8 cellular contexts compared by ENCODE assay signal in genomic region chr5:142981886-142982820, GRCh38.
DNase-seq lines count a peak whose midpoint lies in the region; ATAC-seq, FAIRE-seq and TF ChIP-seq lines count a peak whose summit lies in the region.

No MANE protein-coding gene starts in this region.

- no peak overlapping the region for H3K27ac ChIP-seq in HEK293 (ENCODE audit: extremely low read depth, low read depth, low read length)
- H3K27ac ChIP-seq in esophagus muscularis mucosa (replicated peaks in 1 of 4): peak overlapping the region; percentile 56 to 77 (median 68)
- no peak overlapping the region for H3K27ac ChIP-seq in naive thymus-derived CD4-positive, alpha-beta T cell (ENCODE audit: low read depth, low read length)

- CTCF ChIA-PET in HEK293 (lab: Yijun Ruan, JAX): interaction anchor here (0.6 to 0.7 kb wide), 2 partner anchors 831 to 888 kb away, joined by 3 to 6 read pairs; no protein-coding TSS in a partner anchor
- CTCF ChIA-PET in naive thymus-derived CD4-positive, alpha-beta T cell (lab: Charles Lee): interaction anchor here (0.6 kb wide), 2 partner anchors 24 to 235 kb away, joined by 3 read pairs; no protein-coding TSS in a partner anchor

- POLR2A ChIA-PET in HEK293 (lab: Yijun Ruan, JAX): no interaction called here
- POLR2A ChIA-PET in naive thymus-derived CD4-positive, alpha-beta T cell (lab: Charles Lee): interaction anchor here (0.8 kb wide), 1 partner anchor 422 kb away, joined by 7 read pairs; no protein-coding TSS in a partner anchor

- no peak overlapping the region for H3K4me3 ChIP-seq in HEK293 (ENCODE audit: low read depth, low read length)
- H3K4me3 ChIP-seq in esophagus muscularis mucosa: no peak overlapping the region
- H3K4me3 ChIP-seq in naive thymus-derived CD4-positive, alpha-beta T cell (ENCODE audit: low read length): no peak overlapping the region

- no peak for TF ChIP-seq EP300 in esophagus muscularis mucosa (IDR thresholded peaks at IDR 0.05)

- H3K9me3 ChIP-seq in HEK293 (ENCODE audit: control insufficient read depth, insufficient read depth, low read depth, low read length): no peaks in the 10 kb centered on the region
- no peaks in the 10 kb centered on the region for H3K9me3 ChIP-seq in esophagus muscularis mucosa
- no peaks in the 10 kb centered on the region for H3K9me3 ChIP-seq in naive thymus-derived CD4-positive, alpha-beta T cell (ENCODE audit: control insufficient read depth in 2 of 3, low read length in 3 of 3)

- H3K4me1 ChIP-seq in HEK293 (ENCODE audit: control insufficient read depth, insufficient read depth, low read length) (no peaks in the 10 kb centered on the region), esophagus muscularis mucosa (peaks cover 34 to 41% (median 40%) of the 10 kb centered on the region in 4 donors)
- peaks cover 0 to 62% of the 10 kb centered on the region in 2 donors for H3K4me1 ChIP-seq in naive thymus-derived CD4-positive, alpha-beta T cell (ENCODE audit: control insufficient read depth in 2 of 2, insufficient read depth in 2 of 2, low read length in 2 of 2)

- peak overlapping the region in 7 of 9 donors; percentile 29 to 85 (median 65) for H3K27ac Mint-ChIP-seq in naive thymus-derived CD4-positive, alpha-beta T cell

- TF ChIP-seq POLR2A in esophagus muscularis mucosa (IDR thresholded peaks at IDR 0.05; ENCODE audit: low read depth) (no peak), GM12892 (IDR thresholded peaks at IDR 0.05; ENCODE audit: low read depth, low read length) (no peak)

- peaks cover 18 to 75% (median 38%) of the 10 kb centered on the region in 7 donors for H3K4me1 Mint-ChIP-seq in naive thymus-derived CD4-positive, alpha-beta T cell

- DNase-seq in esophagus muscularis mucosa (ENCODE audit: extremely low spot score): no peak
- no peak for DNase-seq in naive thymus-derived CD4-positive, alpha-beta T cell
- no peak for DNase-seq in activated naive CD4-positive, alpha-beta T cell (lab: John Stamatoyannopoulos, UW)
- DNase-seq in activated T-cell treated with anti-CD3 and anti-CD28 coated beads, Interleukin-2, amount 50 U/mL, for 1 hour: no peak
- no peak for DNase-seq in GM12892 (ENCODE audit: insufficient read length)

- H3K27me3 ChIP-seq in esophagus muscularis mucosa: no peaks in the 10 kb centered on the region
- no peaks in the 10 kb centered on the region for H3K27me3 ChIP-seq in naive thymus-derived CD4-positive, alpha-beta T cell (ENCODE audit: control insufficient read depth in 2 of 2, insufficient read depth in 2 of 2, low read length in 2 of 2)

- FAIRE-seq in GM12892 (lab: Jason Lieb, UNC): no peak

- ATAC-seq in SK-N-SH treated with all-trans-retinoic acid at 6 μM for 48 hours (peak; percentile 68), HG02973 (IDR thresholded peaks at IDR 0.05; ENCODE audit: unreplicated experiment) (no peak)
- no peak for ATAC-seq in naive thymus-derived CD4-positive, alpha-beta T cell

- TF ChIP-seq CTCF in HEK293 (tag by site-specific recombination; IDR thresholded peaks at IDR 0.05) (no peak), esophagus muscularis mucosa (IDR thresholded peaks at IDR 0.05) (no peak)

- peaks cover 0 to 38% (median 25%) of the 10 kb centered on the region in 5 donors for H3K36me3 Mint-ChIP-seq in naive thymus-derived CD4-positive, alpha-beta T cell

- intact Hi-C loops in esophagus muscularis mucosa (cut with DNase I): no loop called here
- intact Hi-C loops in naive thymus-derived CD4-positive, alpha-beta T cell (cut with micrococcal nuclease): no loop called here

- H3K27me3 Mint-ChIP-seq in naive thymus-derived CD4-positive, alpha-beta T cell: no peaks in the 10 kb centered on the region

- peak overlapping the region in 4 of 10 donors; percentile 18 to 67 (median 40) for H3K4me3 Mint-ChIP-seq in naive thymus-derived CD4-positive, alpha-beta T cell

- H3K9me3 Mint-ChIP-seq in naive thymus-derived CD4-positive, alpha-beta T cell: peaks cover 0 to 9% (median 3%) of the 10 kb centered on the region in 11 donors

- H3K36me3 ChIP-seq in HEK293 (ENCODE audit: control insufficient read depth in 2 of 2, insufficient read depth in 1 of 2, low read length in 2 of 2) (no peaks in the 10 kb centered on the region), esophagus muscularis mucosa (no peaks in the 10 kb centered on the region)
- no peaks in the 10 kb centered on the region for H3K36me3 ChIP-seq in naive thymus-derived CD4-positive, alpha-beta T cell (ENCODE audit: control insufficient read depth in 2 of 3, insufficient read depth in 3 of 3, low read length in 3 of 3)

- 14% methylated on average over 6 of the region's 6 CpGs for WGBS in esophagus muscularis mucosa

TF ChIP-seq in HEK293, 187 proteins besides CTCF, POLR2A, EP300 and RAD21:
- TF ChIP-seq PRDM10 (tag by site-specific recombination; IDR thresholded peaks at IDR 0.05) (peak; percentile 73), ZBTB21 (tag by site-specific recombination; IDR thresholded peaks at IDR 0.05) (no peak)

TF ChIP-seq in SK-N-SH treated with all-trans-retinoic acid at 6 μM for 48 hours, 23 proteins besides CTCF, POLR2A, EP300 and RAD21:
- no peak for TF ChIP-seq ARNTL (CRISPR knock-in tag; IDR thresholded peaks at IDR 0.05; ENCODE audit: borderline replicate concordance, low read depth)
- no peak for TF ChIP-seq TOX (CRISPR knock-in tag; IDR thresholded peaks at IDR 0.05; ENCODE audit: borderline replicate concordance)

Comparison
In these comparisons a context has a peak if more than half of its experiments do, and no peak if none do; other contexts are left out.
1. H3K27ac ChIP-seq: peak in esophagus muscularis mucosa (4 of 4); none in HEK293 (single experiment) and naive thymus-derived CD4-positive, alpha-beta T cell (single experiment).